In the genomic region with DNA sequence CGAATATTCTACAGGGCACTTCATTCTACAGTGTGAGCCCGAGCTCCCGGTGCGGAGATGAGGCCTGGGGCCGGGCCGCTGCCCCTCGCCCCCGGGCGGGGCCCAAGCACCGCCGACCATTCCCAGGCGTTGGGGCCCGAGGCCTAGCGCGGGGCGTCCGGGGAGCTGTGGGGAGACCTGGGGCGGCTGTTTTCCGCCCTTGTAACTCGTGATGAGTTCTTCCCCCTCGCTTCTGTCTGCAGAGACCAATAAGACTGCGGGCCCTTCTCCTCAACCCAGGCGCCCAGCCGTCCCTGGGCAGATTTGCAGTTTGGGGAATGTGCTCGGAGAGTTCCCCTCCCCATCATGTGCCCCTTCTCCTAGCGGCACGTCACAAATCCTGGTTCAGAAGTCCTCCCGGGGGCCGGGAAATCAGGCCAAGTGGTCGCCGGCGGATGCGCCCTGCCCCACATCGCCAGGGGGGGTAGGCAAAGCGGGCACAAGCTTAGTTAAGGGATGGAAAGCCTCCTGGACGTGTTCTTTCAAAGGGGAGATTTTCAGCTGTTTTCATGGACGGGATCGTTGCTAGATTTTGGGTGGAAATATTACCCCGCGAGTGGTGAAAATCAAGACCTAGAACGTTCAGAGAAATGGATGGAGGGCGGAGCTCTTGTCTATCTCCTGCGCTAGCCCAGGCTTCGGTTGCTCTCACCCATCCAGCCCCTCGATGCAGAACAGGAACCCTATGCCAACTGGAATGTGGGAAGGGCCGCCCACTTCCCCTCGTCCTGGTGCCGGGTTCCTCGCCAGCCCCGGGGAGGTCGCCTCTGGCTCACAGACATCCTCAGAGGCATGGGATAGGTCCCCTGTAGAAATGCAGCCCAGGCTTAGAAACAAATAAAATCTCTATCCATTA, we compare ENCODE assay signal across 8 cellular contexts. TPM values are rescaled to one million over a fixed set of nuclear protein-coding genes. Genes with fewer than 3 reads are reported as not detected.
DNase-seq lines count a peak whose midpoint lies in the region; ATAC-seq, FAIRE-seq and TF ChIP-seq lines count a peak whose summit lies in the region.

No MANE protein-coding gene starts in this region.

- no peaks in the 10 kb centered on the region for H3K36me3 Mint-ChIP-seq in endothelial cell (ENCODE audit: low read depth, unreplicated experiment)

- peak; percentile 1 for ATAC-seq in GM21786 (IDR thresholded peaks at IDR 0.05; ENCODE audit: unreplicated experiment)

- H3K9me3 Mint-ChIP-seq in endothelial cell (ENCODE audit: unreplicated experiment) = no peaks in the 10 kb centered on the region

- peaks cover 14% of the 10 kb centered on the region for H3K4me1 Mint-ChIP-seq in endothelial cell (ENCODE audit: unreplicated experiment)

- TF ChIP-seq CTCF in endothelial cell (IDR thresholded peaks at IDR 0.05; ENCODE audit: unreplicated experiment) = no peak

- peaks cover 18% of the 10 kb centered on the region for H3K27me3 Mint-ChIP-seq in endothelial cell (ENCODE audit: unreplicated experiment)

- H3K4me3 Mint-ChIP-seq in endothelial cell (ENCODE audit: unreplicated experiment) = peak overlapping the region; percentile 95

- DNase-seq in NCI-H1092 (lab: John Stamatoyannopoulos, UW) (peak; percentile 39), endothelial cell (ENCODE audit: low spot score) (peak; percentile 58), mesenteric fat pad (ENCODE audit: low spot score) (peak; percentile 90), GM19239 (ENCODE audit: insufficient read length, low spot score) (no peak)
- DNase-seq in activated CD4-positive, alpha-beta T cell treated with anti-CD3 and anti-CD28 coated beads, Interleukin-2, amount 50 U/mL, for 48 hours = peak; percentile 46 to 60
- DNase-seq in stimulated activated CD8-positive, alpha-beta memory T cell treated with anti-CD3 and anti-CD28 coated beads, Interleukin-7, amount 100 ng/mL, for 24 hours (ENCODE audit: low read depth) = peak; percentile 12

- peak overlapping the region; percentile 96 for H3K27ac Mint-ChIP-seq in endothelial cell (ENCODE audit: unreplicated experiment)

- H3K4me3 ChIP-seq in GM08714 (ENCODE audit: low read length) = peak overlapping the region; percentile 52; the same call in 1 of the 2 replicates

- FAIRE-seq in GM19239 (lab: Jason Lieb, UNC) = no peak

RNA-seq across cellular contexts. Expression of a gene that starts 18.8 kb away (rescaled TPM):
- 6.0 TPM for total RNA-seq in endothelial cell (ENCODE audit: unreplicated experiment)
- total RNA-seq in mesenteric fat pad = 2.8 TPM

RNA-seq across cellular contexts. Expression of a gene that starts 47.3 kb away (rescaled TPM):
- 1.5 TPM for total RNA-seq in endothelial cell (ENCODE audit: unreplicated experiment)
- 0.84 TPM for total RNA-seq in mesenteric fat pad
